27 cellular contexts compared by ENCODE assay signal in genomic region chr1:33311706-33312412, GRCh38. TPM values are rescaled to one million over a fixed set of nuclear protein-coding genes. Genes with fewer than 3 reads are reported as not detected.
"Had no signal": no experiment of that assay in that cellular context is flagged by ENCODE, and none has a peak within 500 bp of the region (broad histone marks: within the 10 kb centered on the region; RNA-seq: fewer than 3 reads in every experiment).

No MANE protein-coding gene starts in this region.

- DNase-seq: central memory CD4-positive, alpha-beta T cell; cortex of kidney; effector CD8-positive, alpha-beta T cell; heart right ventricle; hypothalamus; islet precursor cell; left ventricle myocardium superior; mesenchymal stem cell; midbrain; naive B cell; stimulated activated CD4-positive, alpha-beta T cell treated with anti-CD3 and anti-CD28 coated beads, Interleukin-2, amount 100 ng/mL, for 24 hours; stimulated activated CD4-positive, alpha-beta T cell treated with anti-CD3 and anti-CD28 coated beads, Interleukin-4, amount 100 ng/mL, for 4 hours; stimulated activated naive CD4-positive, alpha-beta T cell; trophoblast cell had no signal

- H3K4me3 ChIP-seq: dorsolateral prefrontal cortex, gastrocnemius medialis, heart right ventricle, lung, ovary, prostate gland had no signal

- H3K4me1 ChIP-seq: gastrocnemius medialis had no signal

- H3K27ac ChIP-seq: dorsolateral prefrontal cortex, gastrocnemius medialis, heart right ventricle, neutrophil, ovary, prostate gland had no signal

- H3K9me3 ChIP-seq: gastrocnemius medialis, heart right ventricle, neutrophil, ovary, prostate gland had no signal

- H3K36me3 ChIP-seq: gastrocnemius medialis, heart right ventricle, neutrophil, ovary, prostate gland had no signal

- FAIRE-seq: urothelium cell line had no signal

- H3K4me3 Mint-ChIP-seq: nephron had no signal

- H3K27me3 ChIP-seq: ovary had no signal

- ATAC-seq: esophagus mucosa, gastrocnemius medialis, left ventricle myocardium superior, sciatic nerve had no signal

- H3K36me3 Mint-ChIP-seq: naive B cell had no signal

RNA-seq across cellular contexts. Expression of gene A3GALT2, which starts 9.0 kb away (rescaled TPM):
- total RNA-seq: esophagus mucosa, fibroblast of lung, gastrocnemius medialis, left ventricle myocardium superior, ovary, renal cortical epithelial cell, sciatic nerve, skeletal muscle tissue had no signal
